Comparison of ENCODE assay signal across 14 cellular contexts in genomic region chr18:79413426-79413825, GRCh38. TPM values are rescaled to one million over a fixed set of nuclear protein-coding genes. Genes with fewer than 3 reads are reported as not detected.
DNase-seq lines count a peak whose midpoint lies in the region; ATAC-seq and TF ChIP-seq lines count a peak whose summit lies in the region.
"Had no signal": no experiment of that assay in that cellular context is flagged by ENCODE, and none has a peak within 500 bp of the region (broad histone marks: within the 10 kb centered on the region; RNA-seq: fewer than 3 reads in every experiment).

No MANE protein-coding gene starts in this region.

- in situ Hi-C loops in IMR-90 (cut with MboI; ENCODE audit: low sequenced_read_pairs): no loop called here

- H3K4me2 ChIP-seq in IMR-90 (ENCODE audit: low read depth, low read length) (no peak overlapping the region), hepatocyte (no peak overlapping the region)

- H3K4me1 Mint-ChIP-seq in chondrocyte (ENCODE audit: low read depth): no peaks in the 10 kb centered on the region

- ATAC-seq in Right ventricle myocardium inferior (no peak), IMR-90 (ENCODE audit: low read depth) (no peak)

- no peak overlapping the region for H2AFZ ChIP-seq in IMR-90 (replicated peaks; ENCODE audit: low read length, poor library complexity)
- H2AFZ ChIP-seq in hepatocyte: no peak overlapping the region

- H4K91ac ChIP-seq in IMR-90 (ENCODE audit: insufficient read depth, low read depth, low read length): no peak overlapping the region

- H3K18ac ChIP-seq in IMR-90 (ENCODE audit: low read depth, low read length): no peak overlapping the region

- H4K5ac ChIP-seq in IMR-90 (ENCODE audit: low read depth, low read length): no peak overlapping the region

- no peak overlapping the region for H2BK20ac ChIP-seq in IMR-90 (ENCODE audit: low read depth, low read length)

- peaks cover 14% of the 10 kb centered on the region for H3K36me3 Mint-ChIP-seq in chondrocyte (ENCODE audit: low read depth)

- no peak overlapping the region for H2BK5ac ChIP-seq in IMR-90 (ENCODE audit: low read depth, low read length, poor library complexity, severe bottlenecking)

- no peak overlapping the region for H3K56ac ChIP-seq in IMR-90 (ENCODE audit: extremely low read depth, insufficient read depth, low read length)

- H3K4me3 ChIP-seq in left ventricle myocardium inferior: no peak overlapping the region
- H3K4me3 ChIP-seq in IMR-90 (ENCODE audit: insufficient read depth, low read depth, low read length): no peak overlapping the region
- no peak overlapping the region for H3K4me3 ChIP-seq in hepatocyte
- H3K4me3 ChIP-seq: Peyer's patch had no signal

- H3K79me2 ChIP-seq in hepatocyte: no peaks in the 10 kb centered on the region

- H3K27ac ChIP-seq in left ventricle myocardium inferior (replicated peaks): no peak overlapping the region
- H3K27ac ChIP-seq in IMR-90 (ENCODE audit: insufficient read depth, low read length): no peak overlapping the region
- no peak overlapping the region for H3K27ac ChIP-seq in hepatocyte
- H3K27ac ChIP-seq: Peyer's patch had no signal

- no peak overlapping the region for H3K4ac ChIP-seq in IMR-90 (ENCODE audit: low read depth, low read length)

- no TSS peak for BruUV-seq in IMR-90 (replicated peaks; lab: Mats Ljungman, UMichigan)

- no peak for TF ChIP-seq POLR2A in IMR-90 (IDR thresholded peaks at IDR 0.05; ENCODE audit: low read depth, low read length)

- H3K9me3 Mint-ChIP-seq in chondrocyte (ENCODE audit: low read depth): no peaks in the 10 kb centered on the region

- no peaks in the 10 kb centered on the region for H3K27me3 ChIP-seq in left ventricle myocardium inferior (ENCODE audit: low read depth)
- no peaks in the 10 kb centered on the region for H3K27me3 ChIP-seq in IMR-90 (ENCODE audit: control insufficient read depth, insufficient read depth, low read length)
- no peaks in the 10 kb centered on the region for H3K27me3 ChIP-seq in hepatocyte
- H3K27me3 ChIP-seq: Peyer's patch had no signal

- POLR2A ChIA-PET in IMR-90 (lab: Charles Lee; ENCODE audit: unreplicated experiment): no interaction called here

- H3K27ac Mint-ChIP-seq in chondrocyte (ENCODE audit: unreplicated experiment): no peak overlapping the region

- no peaks in the 10 kb centered on the region for H3K79me1 ChIP-seq in IMR-90 (ENCODE audit: low read depth in 1 of 2, low read length in 2 of 2)

- H3K36me3 ChIP-seq in left ventricle myocardium inferior: peaks cover 37% of the 10 kb centered on the region
- H3K36me3 ChIP-seq in IMR-90 (ENCODE audit: control insufficient read depth, insufficient read depth, low read length): peaks cover 14% of the 10 kb centered on the region; the same call in 1 of the 2 replicates
- no peaks in the 10 kb centered on the region for H3K36me3 ChIP-seq in hepatocyte (replicated peaks; ENCODE audit: insufficient read depth, low read depth)

- no peak for TF ChIP-seq RAD21 in IMR-90 (IDR thresholded peaks at IDR 0.05; ENCODE audit: low read length)

- no peak overlapping the region for H3K14ac ChIP-seq in IMR-90 (replicated peaks; ENCODE audit: low read depth, low read length)

- intact Hi-C loops in Right ventricle myocardium inferior (cut with DNase I) (no loop called here), left ventricle myocardium inferior (cut with micrococcal nuclease) (no loop called here), IMR-90 (cut with micrococcal nuclease) (no loop called here), posterior vena cava (cut with DNase I) (no loop called here)

- peak overlapping the region; percentile 16 for H2AK9ac ChIP-seq in IMR-90 (replicated peaks; ENCODE audit: low read depth, low read length, poor library complexity)

- H3K9me1 ChIP-seq in IMR-90 (ENCODE audit: insufficient read depth, low read length): no peaks in the 10 kb centered on the region

- no peak for TF ChIP-seq CTCF in left ventricle myocardium inferior (IDR thresholded peaks at IDR 0.05; ENCODE audit: borderline replicate concordance)
- TF ChIP-seq CTCF in IMR-90 (conservative IDR thresholded peaks at IDR 0.05; ENCODE audit: low read depth, low read length): no peak
- no peak for TF ChIP-seq CTCF in chondrocyte (IDR thresholded peaks at IDR 0.05)
- TF ChIP-seq CTCF in hepatocyte (IDR thresholded peaks at IDR 0.05; ENCODE audit: poor library complexity): no peak

- H3K4me1 ChIP-seq in left ventricle myocardium inferior: peaks cover 12% of the 10 kb centered on the region
- no peaks in the 10 kb centered on the region for H3K4me1 ChIP-seq in IMR-90 (ENCODE audit: control insufficient read depth, insufficient read depth, low read length)
- no peaks in the 10 kb centered on the region for H3K4me1 ChIP-seq in hepatocyte (ENCODE audit: insufficient read depth)
- H3K4me1 ChIP-seq: Peyer's patch had no signal

- H3K9me3 ChIP-seq in left ventricle myocardium inferior (replicated peaks) (no peaks in the 10 kb centered on the region), IMR-90 (ENCODE audit: control insufficient read depth, insufficient read depth, low read length) (no peaks in the 10 kb centered on the region), hepatocyte (ENCODE audit: low read depth) (no peaks in the 10 kb centered on the region)
- H3K9me3 ChIP-seq: Peyer's patch had no signal

- H2BK15ac ChIP-seq in IMR-90 (ENCODE audit: low read depth, low read length): no peak overlapping the region

- no peaks in the 10 kb centered on the region for H3K9me2 ChIP-seq in hepatocyte (replicated peaks; ENCODE audit: insufficient read depth)

- CTCF ChIA-PET in IMR-90 (lab: Yijun Ruan, JAX): no interaction called here

- no peak overlapping the region for H3K4me3 Mint-ChIP-seq in chondrocyte (ENCODE audit: unreplicated experiment)
- H3K4me3 Mint-ChIP-seq: CD14-positive monocyte had no signal

- H3K9ac ChIP-seq in IMR-90 (ENCODE audit: low read depth, low read length): no peak overlapping the region

- no peak overlapping the region for H3K23ac ChIP-seq in IMR-90 (ENCODE audit: low read depth, low read length)

- no peaks in the 10 kb centered on the region for H3K27me3 Mint-ChIP-seq in chondrocyte (ENCODE audit: low read depth)

- H2AK5ac ChIP-seq in IMR-90 (ENCODE audit: low read depth, low read length): no peak overlapping the region

- H2BK120ac ChIP-seq in IMR-90 (ENCODE audit: low read depth, low read length): no peak overlapping the region

- H4K20me1 ChIP-seq in IMR-90 (ENCODE audit: insufficient read depth, low read length): no peaks in the 10 kb centered on the region
- H4K20me1 ChIP-seq in hepatocyte (ENCODE audit: insufficient read depth, poor library complexity, severe bottlenecking): no peaks in the 10 kb centered on the region

- DNase-seq in Right ventricle myocardium inferior (ENCODE audit: missing footprints) (peak; percentile 61), left ventricle myocardium inferior (no peak), IMR-90 (no peak), chondrocyte (ENCODE audit: low spot score) (peak; percentile 83), posterior vena cava (ENCODE audit: low spot score) (peak; percentile 52), C1 segment of cervical spinal cord (lab: John Stamatoyannopoulos, UW) (no peak), hepatocyte (ENCODE audit: low spot score) (no peak)
- no peak for DNase-seq in stimulated activated naive CD4-positive, alpha-beta T cell treated with Interleukin-2 at 50 U/mL for 16 hours (lab: John Stamatoyannopoulos, UW)
- DNase-seq: KBM-7; NCI-H1105 treated with DMSO at 0.1 percent for 48 hours; NCI-H1694 treated with DMSO at 0.1 percent for 48 hours; NK-92 treated with Interleukin-12 subunit alpha and Interleukin-12 subunit beta, amount 100 ng/mL, for 24 hours had no signal

- H4K8ac ChIP-seq in IMR-90 (ENCODE audit: low read depth in 2 of 2, low read length in 2 of 2): no peak overlapping the region

- dilution Hi-C loops in IMR-90 (cut with HindIII; ENCODE audit: low sequenced_read_pairs, unreplicated experiment): no loop called here

- WGBS in IMR-90 (ENCODE audit: extremely low coverage in 2 of 2, insufficient read length in 1 of 2), 2 experiments: 93% methylated on average over 5 of the region's 16 CpGs; no CpG with 5 or more reads in 1 of the 2 experiments
- WGBS in hepatocyte (ENCODE audit: low lambda C conversion rate, missing lambda C conversion rate): 96% methylated on average over 16 of the region's 16 CpGs

TF ChIP-seq in IMR-90, 13 proteins besides CTCF, POLR2A, EP300 and RAD21 (continues in another document):
- TF ChIP-seq CEBPB (IDR thresholded peaks at IDR 0.05; ENCODE audit: low read depth, low read length): no peak
- no peak for TF ChIP-seq MXI1 (IDR thresholded peaks at IDR 0.05; ENCODE audit: borderline replicate concordance, low read depth, low read length)
- no peak for TF ChIP-seq RCOR1 (IDR thresholded peaks at IDR 0.05; ENCODE audit: insufficient replicate concordance, low read length)
- no peak for TF ChIP-seq MAFK (IDR thresholded peaks at IDR 0.05; ENCODE audit: low read depth, low read length)
- TF ChIP-seq, protein P1, sequence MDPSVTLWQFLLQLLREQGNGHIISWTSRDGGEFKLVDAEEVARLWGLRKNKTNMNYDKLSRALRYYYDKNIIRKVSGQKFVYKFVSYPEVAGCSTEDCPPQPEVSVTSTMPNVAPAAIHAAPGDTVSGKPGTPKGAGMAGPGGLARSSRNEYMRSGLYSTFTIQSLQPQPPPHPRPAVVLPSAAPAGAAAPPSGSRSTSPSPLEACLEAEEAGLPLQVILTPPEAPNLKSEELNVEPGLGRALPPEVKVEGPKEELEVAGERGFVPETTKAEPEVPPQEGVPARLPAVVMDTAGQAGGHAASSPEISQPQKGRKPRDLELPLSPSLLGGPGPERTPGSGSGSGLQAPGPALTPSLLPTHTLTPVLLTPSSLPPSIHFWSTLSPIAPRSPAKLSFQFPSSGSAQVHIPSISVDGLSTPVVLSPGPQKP (IDR thresholded peaks at IDR 0.05; ENCODE audit: borderline replicate concordance, low read depth, low read length): no peak
- TF ChIP-seq NFE2L2 (IDR thresholded peaks at IDR 0.05; ENCODE audit: low read depth, low read length): no peak
- TF ChIP-seq CHD1 (IDR thresholded peaks at IDR 0.05; ENCODE audit: low read depth, low read length): no peak
- no peak for TF ChIP-seq BHLHE40 (IDR thresholded peaks at IDR 0.05; ENCODE audit: low read depth, low read length)
- no peak for TF ChIP-seq RFX5 (IDR thresholded peaks at IDR 0.05; ENCODE audit: low read depth, low read length)
- TF ChIP-seq FOS (IDR thresholded peaks at IDR 0.05; ENCODE audit: low read depth, low read length): no peak
- TF ChIP-seq SMC3 (IDR thresholded peaks at IDR 0.05; ENCODE audit: low read depth, low read length): no peak
- TF ChIP-seq MAZ (IDR thresholded peaks at IDR 0.05; ENCODE audit: borderline replicate concordance, low read depth, low read length): no peak

RNA-seq across cellular contexts. Expression of gene NFATC1, which starts 17.7 kb away (rescaled TPM):
- total RNA-seq in Right ventricle myocardium inferior (18.5 TPM), left ventricle myocardium inferior (18.3 TPM), IMR-90 (2012; rRNA removed) (0.28 and 0.36 TPM in 2 replicates), chondrocyte (7.1 to 12.5 TPM (median 7.3 TPM) in 3 replicates), posterior vena cava (10 to 100 TPM; 23.9 to 26.9 TPM), hepatocyte (0.60 and 4.2 TPM in 2 replicates)
- polyA plus RNA-seq in IMR-90 (2012; rRNA removed) (1.8 TPM in 2 replicates), hepatocyte (11.3 and 14.7 TPM in 2 replicates)
- polyA plus RNA-seq in IMR-90 (2012; cell fraction: cytosol; rRNA removed): 0.86 and 2.1 TPM in 2 replicates
- 2.4 and 4.0 TPM in 2 replicates for polyA plus RNA-seq in IMR-90 (2012; cell fraction: nucleus; rRNA removed; ENCODE audit: low replicate concordance)

Comparison
In these comparisons a context has a peak if more than half of its experiments do, and no peak if none do; other contexts are left out.
1. DNase-seq: peak in Right ventricle myocardium inferior (single experiment), chondrocyte (single experiment) and posterior vena cava (single experiment); none in left ventricle myocardium inferior (single experiment), IMR-90 (single experiment), C1 segment of cervical spinal cord (0 of 14), stimulated activated naive CD4-positive, alpha-beta T cell treated with Interleukin-2 at 50 U/mL for 16 hours (single experiment) and hepatocyte (single experiment).